13 cellular contexts compared by ENCODE assay signal in the genomic region with DNA sequence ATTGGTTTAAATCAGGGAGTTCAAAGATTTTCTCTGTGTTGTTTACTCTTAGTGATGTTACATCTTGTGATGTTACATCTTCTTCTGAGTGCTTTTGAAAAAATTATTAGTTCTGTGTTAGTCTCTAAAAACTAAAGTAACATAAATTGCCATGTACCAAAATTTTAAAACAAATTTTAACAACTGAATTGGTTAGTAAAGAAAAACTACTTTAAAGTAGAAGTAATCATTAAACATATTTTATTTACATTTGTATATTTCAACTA. TPM values are rescaled to one million over a fixed set of nuclear protein-coding genes. Genes with fewer than 3 reads are reported as not detected.
DNase-seq lines count a peak whose midpoint lies in the region; ATAC-seq, FAIRE-seq and TF ChIP-seq lines count a peak whose summit lies in the region.
"Had no signal": no experiment of that assay in that cellular context is flagged by ENCODE, and none has a peak within 500 bp of the region (broad histone marks: within the 10 kb centered on the region; RNA-seq: fewer than 3 reads in every experiment).

No MANE protein-coding gene starts in this region.

- TF ChIP-seq CTCF in cardiac muscle cell (IDR thresholded peaks at IDR 0.05; ENCODE audit: low read depth, low read length) (no peak), OCI-LY3 (IDR thresholded peaks at IDR 0.05; ENCODE audit: low read depth, low read length) (no peak), H1 (IDR thresholded peaks at IDR 0.05; ENCODE audit: control extremely low read depth in 1 of 3, insufficient read depth in 1 of 3, low read depth in 1 of 3, low read length in 3 of 3) (no peak), type B pancreatic cell (conservative IDR thresholded peaks at IDR 0.05) (no peak)

- H2BK15ac ChIP-seq in H1 (ENCODE audit: low read length): no peak overlapping the region

- no peak overlapping the region for H4K8ac ChIP-seq in H1 (ENCODE audit: extremely low read depth, insufficient read depth, low read length)

- peak overlapping the region; percentile 91 for H3K9ac ChIP-seq in OCI-LY3 (ENCODE audit: low read length)
- H3K9ac ChIP-seq in H1 (replicated peaks in 1 of 4; ENCODE audit: extremely low read depth in 1 of 4, low read depth in 3 of 4, low read length in 3 of 4): peak overlapping the region in 3 of 4 experiments; percentile 87 to 97 (median 94); a peak in 6 of 7 replicates

- TF ChIP-seq POLR2A in H1 (IDR thresholded peaks at IDR 0.05; ENCODE audit: control extremely low read depth in 1 of 2, low read depth in 2 of 2, low read length in 2 of 2): no peak

- H3K18ac ChIP-seq in H1 (ENCODE audit: extremely low read depth, low read length): no peak overlapping the region

- no peaks in the 10 kb centered on the region for H3K79me1 ChIP-seq in H1 (ENCODE audit: low read depth, low read length)

- H3K4me1 ChIP-seq in cardiac muscle cell (ENCODE audit: low read depth) (peaks cover 24% of the 10 kb centered on the region), OCI-LY3 (ENCODE audit: low read length) (peaks cover 16% of the 10 kb centered on the region; the same call in 1 of the 2 replicates), H1 (replicated peaks in 1 of 4; ENCODE audit: control insufficient read depth in 3 of 4, insufficient read depth in 4 of 4, low read length in 3 of 4) (peaks cover 0 to 8% (median 4%) of the 10 kb centered on the region in 4 experiments; a peak in 2 of 7 replicates)

- no peak overlapping the region for H2BK20ac ChIP-seq in H1 (ENCODE audit: low read length)

- no peak overlapping the region for H2AK5ac ChIP-seq in H1 (ENCODE audit: low read depth, low read length)

- no peaks in the 10 kb centered on the region for H3K36me3 ChIP-seq in cardiac muscle cell
- no peaks in the 10 kb centered on the region for H3K36me3 ChIP-seq in OCI-LY3 (replicated peaks; ENCODE audit: low read depth, low read length)
- no peaks in the 10 kb centered on the region; a peak in 3 of 8 replicates for H3K36me3 ChIP-seq in H1 (ENCODE audit: control insufficient read depth in 2 of 4, insufficient read depth in 4 of 4, low read length in 3 of 4)

- H4K20me1 ChIP-seq in OCI-LY3 (ENCODE audit: insufficient read depth, low read length) (no peaks in the 10 kb centered on the region), H1 (replicated peaks in 1 of 2; ENCODE audit: control insufficient read depth in 1 of 2, insufficient read depth in 2 of 2, low read length in 2 of 2) (no peaks in the 10 kb centered on the region)

- no peaks in the 10 kb centered on the region for H3K9me3 Mint-ChIP-seq in type B pancreatic cell
- H3K9me3 Mint-ChIP-seq: activated T-helper 1 cell treated with anti-CD3 and anti-CD28 coated beads, Interleukin-12 subunit alpha, Interleukin-12 subunit beta, Interleukin-2, Interleukin-4 antibody, amounts not matched to agents 30 ng/mL and 10 ng/mL and 1 ng/mL, durations not matched to agents 14 hours and 24 hours and 36 hours; T-helper 1 cell treated with Interleukin-12 subunit alpha and Interleukin-12 subunit beta and Interleukin-4 antibody, amounts not matched to agents 30 μg/mL and 1 μg/mL, for 36 hours had no signal

- DNase-seq in cardiac muscle cell (ENCODE audit: low read depth in 1 of 2, low spot score in 1 of 2): no peak
- DNase-seq in left ventricle myocardium superior: no peak
- DNase-seq in H1 (ENCODE audit: low read depth in 1 of 2, low spot score in 2 of 2): no peak
- DNase-seq in type B pancreatic cell (ENCODE audit: extremely low spot score, unreplicated experiment): no peak
- DNase-seq in NCI-H1048 (lab: John Stamatoyannopoulos, UW): no peak
- no peak for DNase-seq in cardiac septum (ENCODE audit: low spot score)
- DNase-seq: activated CD4-positive, alpha-beta T cell treated with anti-CD3 and anti-CD28 coated beads, Interleukin-2, amount 50 U/mL, for 1 hour; amniotic stem cell; stimulated activated CD4-positive, alpha-beta T cell treated with anti-CD3 and anti-CD28 coated beads, Interleukin-12 subunit alpha, Interleukin-12 subunit beta, amount 100 ng/mL, for 4 hours had no signal

- H3K27ac ChIP-seq in cardiac muscle cell (peak overlapping the region; percentile 96), OCI-LY3 (ENCODE audit: low read length) (peak overlapping the region; percentile 87), H1 (ENCODE audit: low read depth, low read length) (peak overlapping the region; percentile 96; the same call in 1 of the 2 replicates)

- H3K36me3 Mint-ChIP-seq in type B pancreatic cell: no peaks in the 10 kb centered on the region

- H2BK12ac ChIP-seq in H1 (ENCODE audit: low read depth, low read length): no peak overlapping the region

- H3K56ac ChIP-seq in H1 (replicated peaks; ENCODE audit: insufficient read length, low read depth, low read length): no peak overlapping the region

- H3K23ac ChIP-seq in H1 (ENCODE audit: insufficient read length): no peak overlapping the region

- CTCF ChIA-PET in H1 (lab: Charles Lee; ENCODE audit: partially characterized antibody): interaction anchor here (1.3 kb wide), 1 partner anchor 46 kb away, joined by 5 read pairs; no protein-coding TSS in a partner anchor

- no peak for FAIRE-seq in H1 (lab: Jason Lieb, UNC)

- H3K27me3 Mint-ChIP-seq in type B pancreatic cell: no peaks in the 10 kb centered on the region

- ATAC-seq in left ventricle myocardium superior (no peak), HG03442 (IDR thresholded peaks at IDR 0.05; ENCODE audit: unreplicated experiment) (no peak)

- H3K27me3 ChIP-seq in cardiac muscle cell (no peaks in the 10 kb centered on the region), OCI-LY3 (ENCODE audit: low read depth, low read length) (no peaks in the 10 kb centered on the region), H1 (replicated peaks in 1 of 4; ENCODE audit: control insufficient read depth in 3 of 4, extremely low read depth in 1 of 4, insufficient read depth in 3 of 4, low read length in 3 of 4) (no peaks in the 10 kb centered on the region)

- peak overlapping the region; percentile 95 for H3K27ac Mint-ChIP-seq in type B pancreatic cell

- no peak overlapping the region for H2BK120ac ChIP-seq in H1 (replicated peaks; ENCODE audit: low read depth, low read length)

- POLR2A ChIA-PET in H1 (lab: Charles Lee; ENCODE audit: partially characterized antibody): interaction anchor here (1.1 to 3.6 kb wide), 4 partner anchors 10 to 71 kb away, joined by 3 to 68 read pairs (median 6); no protein-coding TSS in a partner anchor

- peaks cover 46% of the 10 kb centered on the region for H3K79me2 ChIP-seq in OCI-LY3 (ENCODE audit: low read length)
- H3K79me2 ChIP-seq in H1 (ENCODE audit: control insufficient read depth in 1 of 2, insufficient read depth in 2 of 2, low read length in 2 of 2): peaks cover 0 to 79% of the 10 kb centered on the region in 2 experiments; a peak in 3 of 4 replicates

- H3K23me2 ChIP-seq in H1 (ENCODE audit: low read depth, low read length): peaks cover 4% of the 10 kb centered on the region; the same call in 1 of the 2 replicates

- H4K5ac ChIP-seq in H1 (ENCODE audit: insufficient read length, low read depth, low read length): peak overlapping the region; percentile 82

- H3K4me2 ChIP-seq in OCI-LY3 (ENCODE audit: low read length) (peak overlapping the region; percentile 76), H1 (ENCODE audit: insufficient read depth in 1 of 2, low read depth in 2 of 2, low read length in 2 of 2) (peak overlapping the region; percentile 82 to 93)

- no peak overlapping the region for H2AFZ ChIP-seq in OCI-LY3 (ENCODE audit: low read depth, low read length)
- no peak overlapping the region for H2AFZ ChIP-seq in H1 (ENCODE audit: low read length)

- peak overlapping the region; percentile 97 for H3K4me3 Mint-ChIP-seq in type B pancreatic cell

- H3K4me3 ChIP-seq in cardiac muscle cell (peak overlapping the region; percentile 72), OCI-LY3 (ENCODE audit: low read length) (peak overlapping the region; percentile 93), H1 (ENCODE audit: extremely low read depth in 1 of 4, insufficient read depth in 2 of 4, low read depth in 3 of 4, low read length in 4 of 4) (peak overlapping the region; percentile 61 to 86 (median 76))

- TF ChIP-seq RAD21 in H1 (IDR thresholded peaks at IDR 0.05 in 1 of 2, conservative IDR thresholded peaks at IDR 0.05 in 1 of 2; ENCODE audit: low read depth in 2 of 2, low read length in 2 of 2): no peak

- no peaks in the 10 kb centered on the region for H3K9me3 ChIP-seq in cardiac muscle cell (ENCODE audit: low read depth)
- H3K9me3 ChIP-seq in OCI-LY3 (ENCODE audit: insufficient read depth, low read length): no peaks in the 10 kb centered on the region
- H3K9me3 ChIP-seq in H1 (ENCODE audit: insufficient read depth in 2 of 2, low read depth in 1 of 2, low read length in 1 of 2): no peaks in the 10 kb centered on the region

- no peak overlapping the region for H3K14ac ChIP-seq in H1 (ENCODE audit: insufficient read length)

- no peak for TF ChIP-seq EP300 in H1 (IDR thresholded peaks at IDR 0.05; ENCODE audit: borderline replicate concordance in 1 of 2, low read depth in 2 of 2, low read length in 2 of 2)

- no peak overlapping the region for H3K4ac ChIP-seq in H1 (replicated peaks; ENCODE audit: insufficient read length, low read depth, low read length)

- no peak overlapping the region for H2BK5ac ChIP-seq in H1 (ENCODE audit: low read depth, low read length)

- intact Hi-C loops in left ventricle myocardium superior (cut with micrococcal nuclease) (no loop called here), cardiac septum (cut with DNase I) (no loop called here)

- no peak overlapping the region for H4K91ac ChIP-seq in H1 (replicated peaks; ENCODE audit: insufficient read length, low read length)

- H3K4me1 Mint-ChIP-seq in type B pancreatic cell (ENCODE audit: unreplicated experiment): peaks cover 23% of the 10 kb centered on the region

RNA-seq across cellular contexts. Expression of a gene that starts 5.2 kb away (rescaled TPM):
- total RNA-seq in cardiac muscle cell (44.9 and 59.3 TPM in 2 replicates), left ventricle myocardium superior (not detected), type B pancreatic cell (ENCODE audit: low replicate concordance) (99.3 and 107 TPM in 2 replicates), cardiac septum (0.16 TPM)
- polyA plus RNA-seq in cardiac muscle cell (30.5 and 45.5 TPM in 2 replicates), H1 (2011; rRNA removed) (66.3 and 94.6 TPM in 2 replicates)
- total RNA-seq in H1 (2021; fragmentation: NEBNext Ultra II Directional; extraction: Animal tissue kit (Norgen Biotek cat#: 25700)): 190 and 193 TPM in 2 replicates
- polyA plus RNA-seq in H1 (2011; cell fraction: cytosol; rRNA removed): 104 TPM
- 157 TPM for polyA plus RNA-seq in H1 (2011; cell fraction: nucleus; rRNA removed)
- polyA plus RNA-seq in H1 (2012, experiment 1 of 2): 85.0 to 196 TPM (median 117 TPM) in 4 replicates
- 5.9 TPM for polyA plus RNA-seq in H1 (2012, experiment 2 of 2)
- polyA plus RNA-seq in H1 (2013, experiment 1 of 2): 133 TPM
- 122 TPM for polyA plus RNA-seq in H1 (2013, experiment 2 of 2)
- polyA minus RNA-seq in H1 (2011; rRNA and poly(A)+ RNA removed): 185 and 189 TPM in 2 replicates
- 145 TPM for polyA minus RNA-seq in H1 (2011; cell fraction: cytosol; rRNA and poly(A)+ RNA removed)
- polyA minus RNA-seq in H1 (2011; cell fraction: nucleus; rRNA and poly(A)+ RNA removed): 247 TPM

RNA-seq across cellular contexts. Expression of a gene that starts 56.3 kb away (rescaled TPM):
- total RNA-seq in cardiac muscle cell: 31.1 and 47.4 TPM in 2 replicates
- 55.8 and 68.7 TPM in 2 replicates for polyA plus RNA-seq in cardiac muscle cell
- 29.5 TPM for total RNA-seq in left ventricle myocardium superior
- 122 and 125 TPM in 2 replicates for total RNA-seq in H1 (2021; fragmentation: NEBNext Ultra II Directional; extraction: Animal tissue kit (Norgen Biotek cat#: 25700))
- polyA plus RNA-seq in H1 (2011; rRNA removed): 54.4 and 116 TPM in 2 replicates
- 69.8 TPM for polyA plus RNA-seq in H1 (2011; cell fraction: cytosol; rRNA removed)
- polyA plus RNA-seq in H1 (2011; cell fraction: nucleus; rRNA removed): 38.2 TPM
- 80.3 to 93.1 TPM (median 84.8 TPM) in 4 replicates for polyA plus RNA-seq in H1 (2012, experiment 1 of 2)
- polyA plus RNA-seq in H1 (2012, experiment 2 of 2): 11.4 TPM
- polyA plus RNA-seq in H1 (2013, experiment 1 of 2): 75.1 TPM
- 77.3 TPM for polyA plus RNA-seq in H1 (2013, experiment 2 of 2)
- polyA minus RNA-seq in H1 (2011; rRNA and poly(A)+ RNA removed): 77.5 and 105 TPM in 2 replicates
- polyA minus RNA-seq in H1 (2011; cell fraction: cytosol; rRNA and poly(A)+ RNA removed): 84.0 TPM
- polyA minus RNA-seq in H1 (2011; cell fraction: nucleus; rRNA and poly(A)+ RNA removed): 87.1 TPM
- 97.9 and 116 TPM in 2 replicates for total RNA-seq in type B pancreatic cell (ENCODE audit: low replicate concordance)
- 32.6 TPM for total RNA-seq in cardiac septum

Comparison
In these comparisons a context has a peak if more than half of its experiments do, and no peak if none do; other contexts are left out.
1. RNA of a gene that starts 5.2 kb away (total RNA-seq): 190 to 193 TPM in H1, 99.3 to 107 TPM in type B pancreatic cell and 44.9 to 59.3 TPM in cardiac muscle cell; not detected in left ventricle myocardium superior (single experiment) and 0.16 TPM in cardiac septum (single experiment); every median in the first group is over 10 times any median in the second.
2. Peak in every context shown above with its lines, with median percentiles within 50 percentile points of each other: H3K27ac ChIP-seq and H3K4me3 ChIP-seq.